In genomic region chr3:66441692-66442091, GRCh38 we compare ENCODE assay signal across 2 cellular contexts.
TF ChIP-seq lines count a peak whose summit lies in the region.

No MANE protein-coding gene starts in this region.

TF ChIP-seq in HepG2, 621 proteins besides CTCF, POLR2A, EP300 and RAD21 (continues in another document):
- TF ChIP-seq MAFF (IDR thresholded peaks at IDR 0.05; ENCODE audit: low read depth, low read length): 0 out of 2 replicates have a peak, but pooled peaks have one; percentile 22
- TF ChIP-seq ZFP62 (CRISPR knock-in tag; IDR thresholded peaks at IDR 0.05): no peak
- TF ChIP-seq ZNF768 (CRISPR knock-in tag; IDR thresholded peaks at IDR 0.05): peak; percentile 85; the same call in 1 of the 2 replicates
- TF ChIP-seq ZNF552 (CRISPR knock-in tag; IDR thresholded peaks at IDR 0.05; ENCODE audit: borderline replicate concordance): no peak
- TF ChIP-seq PHB2 (IDR thresholded peaks at IDR 0.05; ENCODE audit: partially characterized antibody): no peak
- TF ChIP-seq, protein P1, sequence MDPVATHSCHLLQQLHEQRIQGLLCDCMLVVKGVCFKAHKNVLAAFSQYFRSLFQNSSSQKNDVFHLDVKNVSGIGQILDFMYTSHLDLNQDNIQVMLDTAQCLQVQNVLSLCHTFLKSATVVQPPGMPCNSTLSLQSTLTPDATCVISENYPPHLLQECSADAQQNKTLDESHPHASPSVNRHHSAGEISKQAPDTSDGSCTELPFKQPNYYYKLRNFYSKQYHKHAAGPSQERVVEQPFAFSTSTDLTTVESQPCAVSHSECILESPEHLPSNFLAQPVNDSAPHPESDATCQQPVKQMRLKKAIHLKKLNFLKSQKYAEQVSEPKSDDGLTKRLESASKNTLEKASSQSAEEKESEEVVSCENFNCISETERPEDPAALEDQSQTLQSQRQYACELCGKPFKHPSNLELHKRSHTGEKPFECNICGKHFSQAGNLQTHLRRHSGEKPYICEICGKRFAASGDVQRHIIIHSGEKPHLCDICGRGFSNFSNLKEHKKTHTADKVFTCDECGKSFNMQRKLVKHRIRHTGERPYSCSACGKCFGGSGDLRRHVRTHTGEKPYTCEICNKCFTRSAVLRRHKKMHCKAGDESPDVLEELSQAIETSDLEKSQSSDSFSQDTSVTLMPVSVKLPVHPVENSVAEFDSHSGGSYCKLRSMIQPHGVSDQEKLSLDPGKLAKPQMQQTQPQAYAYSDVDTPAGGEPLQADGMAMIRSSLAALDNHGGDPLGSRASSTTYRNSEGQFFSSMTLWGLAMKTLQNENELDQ (CRISPR knock-in tag; IDR thresholded peaks at IDR 0.05; ENCODE audit: borderline replicate concordance): no peak
- TF ChIP-seq MXI1 (IDR thresholded peaks at IDR 0.05; ENCODE audit: borderline replicate concordance, low read depth, low read length): no peak
- no peak for TF ChIP-seq ZSCAN21 (CRISPR knock-in tag; IDR thresholded peaks at IDR 0.05; ENCODE audit: borderline replicate concordance)
- peak; percentile 6 to 51; a peak in 2 of 4 replicates for TF ChIP-seq MAFK (conservative IDR thresholded peaks at IDR 0.05 in 1 of 2, IDR thresholded peaks at IDR 0.05 in 1 of 2; ENCODE audit: low read length in 2 of 2)
- no peak for TF ChIP-seq PHF21A (CRISPR knock-in tag; IDR thresholded peaks at IDR 0.05)
- TF ChIP-seq KDM1A (CRISPR knock-in tag; IDR thresholded peaks at IDR 0.05): no peak
- no peak for TF ChIP-seq ZNF407 (CRISPR knock-in tag; IDR thresholded peaks at IDR 0.05; ENCODE audit: not compliant biosample characterization)
- peak; percentile 66; the same call in 1 of the 2 replicates for TF ChIP-seq ZMYM3 (CRISPR knock-in tag; IDR thresholded peaks at IDR 0.05)
- no peak for TF ChIP-seq MED13 (CRISPR knock-in tag; IDR thresholded peaks at IDR 0.05)
- no peak for TF ChIP-seq EZH2 (conservative IDR thresholded peaks at IDR 0.05; ENCODE audit: low read depth, low read length)
- no peak for TF ChIP-seq ZNF841 (CRISPR knock-in tag; IDR thresholded peaks at IDR 0.05; ENCODE audit: borderline replicate concordance)
- TF ChIP-seq ELF4 (CRISPR knock-in tag; IDR thresholded peaks at IDR 0.05; ENCODE audit: borderline replicate concordance): no peak
- TF ChIP-seq ZNF431 (CRISPR knock-in tag; IDR thresholded peaks at IDR 0.05; ENCODE audit: borderline replicate concordance, low read depth): no peak

TF ChIP-seq in H1, 55 proteins besides CTCF, POLR2A, EP300 and RAD21:
- peak; percentile 71; the same call in 1 of the 2 replicates for TF ChIP-seq KDM1A (IDR thresholded peaks at IDR 0.05; ENCODE audit: borderline replicate concordance, low read length)
- no peak for TF ChIP-seq POU5F1 (IDR thresholded peaks at IDR 0.05; ENCODE audit: low read depth, low read length)
- peak; percentile 14; the same call in 1 of the 2 replicates for TF ChIP-seq SP4 (IDR thresholded peaks at IDR 0.05; ENCODE audit: low read length)
